ENCODE assay signal across 20 cellular contexts in genomic region chr11:42620796-42621195, GRCh38.
"Had no signal": no experiment of that assay in that cellular context is flagged by ENCODE, and none has a peak within 500 bp of the region (broad histone marks: within the 10 kb centered on the region; RNA-seq: fewer than 3 reads in every experiment).

No MANE protein-coding gene starts in this region.

- H3K27me3 ChIP-seq: ovary, right atrium auricular region, right lobe of liver, spleen, tibial nerve, vagina had no signal

- FAIRE-seq: keratinocyte, small intestine had no signal

- ATAC-seq: mucosa of descending colon; naive thymus-derived CD4-positive, alpha-beta T cell; natural killer cell treated with Interleukin-12 subunit alpha and Interleukin-12 subunit beta and Interleukin-15 and Interleukin-18, amount 100 ng/mL, for 72 hours; right lobe of liver; stimulated activated effector memory CD8-positive, alpha-beta T cell treated with anti-CD3 and anti-CD28 coated beads, Interleukin-12 subunit alpha, Interleukin-12 subunit beta, amount 100 ng/mL, for 72 hours; stimulated activated naive CD8-positive, alpha-beta T cell treated with anti-CD3 and anti-CD28 coated beads, Interleukin-15, amount 100 ng/mL, for 72 hours had no signal

- H3K27ac ChIP-seq: left ventricle myocardium inferior, ovary, right atrium auricular region, right lobe of liver, spleen, tibial nerve, vagina had no signal

- H3K36me3 ChIP-seq: left ventricle myocardium inferior, ovary, right atrium auricular region, right lobe of liver, spleen, tibial nerve, vagina had no signal

- DNase-seq: hippocampal formation; left ventricle myocardium inferior; midbrain; mucosa of descending colon; naive thymus-derived CD4-positive, alpha-beta T cell; ovary; right lobe of liver; small intestine; spleen; stimulated activated CD4-positive, alpha-beta T cell treated with anti-CD3 and anti-CD28 coated beads, Interleukin-4, amount 100 ng/mL, for 24 hours; stimulated activated naive CD4-positive, alpha-beta T cell; stimulated activated naive CD8-positive, alpha-beta T cell treated with anti-CD3 and anti-CD28 coated beads, Interleukin-15, amount 100 ng/mL, for 72 hours; substantia nigra had no signal

- H3K9me3 ChIP-seq: left ventricle myocardium inferior, mucosa of descending colon, ovary, right atrium auricular region, right lobe of liver, tibial nerve, vagina had no signal

- H3K4me3 ChIP-seq: left ventricle myocardium inferior, lung, mucosa of descending colon, ovary, right atrium auricular region, right lobe of liver, spleen, tibial nerve, vagina had no signal

- H3K4me1 ChIP-seq: left ventricle myocardium inferior, right atrium auricular region, right lobe of liver, spleen, tibial nerve, vagina had no signal
